ENCODE assay signal across 29 cellular contexts in the genomic region with DNA sequence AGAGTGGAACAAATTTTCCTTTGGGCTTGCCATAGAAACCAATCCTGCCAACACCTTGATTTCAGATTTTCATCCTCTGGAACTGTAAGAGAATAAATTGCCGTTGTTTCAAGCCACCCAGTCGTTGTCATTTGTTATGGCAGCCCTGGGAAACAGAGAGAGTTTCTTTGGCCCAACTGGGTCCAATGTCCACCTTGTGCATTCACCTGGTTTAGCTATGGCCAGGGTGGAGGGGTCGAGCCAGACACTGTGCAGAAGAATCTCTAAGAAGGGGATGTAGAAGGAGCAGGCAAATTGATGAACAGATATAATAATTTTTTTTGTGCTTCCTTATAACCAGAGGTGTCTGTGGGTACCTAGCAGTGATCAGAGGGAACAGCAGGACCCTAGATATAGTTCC. TPM values are rescaled to one million over a fixed set of nuclear protein-coding genes. Genes with fewer than 3 reads are reported as not detected.
"Had no signal": no experiment of that assay in that cellular context is flagged by ENCODE, and none has a peak within 500 bp of the region (broad histone marks: within the 10 kb centered on the region; RNA-seq: fewer than 3 reads in every experiment).

No MANE protein-coding gene starts in this region.

- H3K27ac Mint-ChIP-seq: stimulated activated effector memory CD8-positive, alpha-beta T cell treated with anti-CD3 and anti-CD28 coated beads, Interleukin-12 subunit alpha, Interleukin-12 subunit beta, amount 100 ng/mL, for 72 hours; stimulated activated memory B cell treated with anti-CD40 and anti-IgM and Interleukin-4, amounts not matched to agents 10 μg/mL and 1 μg/mL and 100 μg/mL, for 72 hours; stimulated activated naive CD8-positive, alpha-beta T cell treated with anti-CD3 and anti-CD28 coated beads, Interleukin-15, amount 100 ng/mL, for 72 hours; stimulated activated naive CD8-positive, alpha-beta T cell treated with anti-CD3 and anti-CD28 coated beads, Interleukin-15, Interleukin-2, amounts not matched to agents 100 ng/mL and 50 ng/mL, for 24 hours; type B pancreatic cell had no signal

- H3K4me1 Mint-ChIP-seq: stimulated activated effector memory CD8-positive, alpha-beta T cell treated with anti-CD3 and anti-CD28 coated beads, Interleukin-12 subunit alpha, Interleukin-12 subunit beta, amount 100 ng/mL, for 72 hours; stimulated activated memory B cell treated with anti-CD40 and anti-IgM and Interleukin-4, amounts not matched to agents 10 μg/mL and 1 μg/mL and 100 μg/mL, for 72 hours; stimulated activated naive B cell treated with anti-CD40 and anti-IgM and Interleukin-4, amounts not matched to agents 10 μg/mL and 1 μg/mL and 100 μg/mL, for 72 hours; stimulated activated naive CD8-positive, alpha-beta T cell treated with anti-CD3 and anti-CD28 coated beads, Interleukin-15, amount 100 ng/mL, for 72 hours had no signal

- ATAC-seq: stimulated activated effector memory CD8-positive, alpha-beta T cell treated with anti-CD3 and anti-CD28 coated beads, Interleukin-12 subunit alpha, Interleukin-12 subunit beta, amount 100 ng/mL, for 72 hours; stimulated activated memory B cell treated with anti-CD40 and anti-IgM and Interleukin-4, amounts not matched to agents 10 μg/mL and 1 μg/mL and 100 μg/mL, for 72 hours; stimulated activated naive B cell treated with anti-CD40 and anti-IgM and Interleukin-4, amounts not matched to agents 10 μg/mL and 1 μg/mL and 100 μg/mL, for 72 hours; stimulated activated naive CD8-positive, alpha-beta T cell treated with anti-CD3 and anti-CD28 coated beads, Interleukin-15, amount 100 ng/mL, for 72 hours; stimulated activated naive CD8-positive, alpha-beta T cell treated with anti-CD3 and anti-CD28 coated beads, Interleukin-15, Interleukin-2, amounts not matched to agents 100 U/mL and 50 U/mL, for 24 hours had no signal

- FAIRE-seq: urothelium cell line had no signal

- DNase-seq: stimulated activated CD4-positive, alpha-beta T cell treated with anti-CD3 and anti-CD28 coated beads, Interleukin-2, amount 100 ng/mL, for 48 hours; stimulated activated CD4-positive, alpha-beta T cell treated with anti-CD3 and anti-CD28 coated beads, Interleukin-4, amount 100 ng/mL, for 1 hour; stimulated activated CD4-positive, alpha-beta T cell treated with anti-CD3 and anti-CD28 coated beads, Interleukin-4, amount 100 ng/mL, for 24 hours; stimulated activated CD4-positive, alpha-beta T cell treated with anti-CD3 and anti-CD28 coated beads, Interleukin-4, amount 100 ng/mL, for 4 hours; stimulated activated CD8-positive, alpha-beta memory T cell treated with anti-CD3 and anti-CD28 coated beads, Interleukin-4, amount 100 ng/mL, for 48 hours; stimulated activated naive B cell treated with anti-CD40 and anti-IgM and Interleukin-4, amounts not matched to agents 10 μg/mL and 1 μg/mL and 100 μg/mL, for 72 hours; stimulated activated naive CD4-positive, alpha-beta T cell; stimulated activated naive CD4-positive, alpha-beta T cell treated with Interleukin-2 at 50 U/mL for 16 hours; stimulated activated naive CD8-positive, alpha-beta T cell treated with anti-CD3 and anti-CD28 coated beads, Interleukin-15, amount 100 ng/mL, for 72 hours; stimulated activated naive CD8-positive, alpha-beta T cell treated with anti-CD3 and anti-CD28 coated beads, Interleukin-15, Interleukin-2, amounts not matched to agents 100 U/mL and 50 U/mL, for 24 hours; stomach; testis; thyroid gland; tibial artery; transverse colon; trophoblast cell; upper lobe of left lung; upper lobe of right lung had no signal

- H3K4me3 ChIP-seq: stomach, suprapubic skin, testis, thoracic aorta, thyroid gland, tibial artery, tibial nerve, transverse colon, upper lobe of left lung, upper lobe of right lung, vagina had no signal

- H3K4me1 ChIP-seq: stomach, suprapubic skin, testis, thyroid gland, tibial artery, tibial nerve, transverse colon, upper lobe of left lung, upper lobe of right lung, vagina had no signal

- H3K9me3 Mint-ChIP-seq: stimulated activated naive CD8-positive, alpha-beta T cell treated with anti-CD3 and anti-CD28 coated beads, Interleukin-15, Interleukin-2, amounts not matched to agents 100 ng/mL and 50 ng/mL, for 24 hours; type B pancreatic cell had no signal

- H3K4me3 Mint-ChIP-seq: stimulated activated effector memory CD8-positive, alpha-beta T cell treated with anti-CD3 and anti-CD28 coated beads, Interleukin-12 subunit alpha, Interleukin-12 subunit beta, amount 100 ng/mL, for 72 hours; stimulated activated memory B cell treated with anti-CD40 and anti-IgM and Interleukin-4, amounts not matched to agents 10 μg/mL and 1 μg/mL and 100 μg/mL, for 72 hours; stimulated activated naive B cell treated with anti-CD40 and anti-IgM and Interleukin-4, amounts not matched to agents 10 μg/mL and 1 μg/mL and 100 μg/mL, for 72 hours; stimulated activated naive CD8-positive, alpha-beta T cell treated with anti-CD3 and anti-CD28 coated beads, Interleukin-15, amount 100 ng/mL, for 72 hours; stimulated activated naive CD8-positive, alpha-beta T cell treated with anti-CD3 and anti-CD28 coated beads, Interleukin-15, Interleukin-2, amounts not matched to agents 100 ng/mL and 50 ng/mL, for 24 hours; type B pancreatic cell had no signal

- H3K27me3 ChIP-seq: stomach, testis, thyroid gland, tibial artery, tibial nerve, transverse colon, upper lobe of left lung, upper lobe of right lung, vagina had no signal

- H3K36me3 Mint-ChIP-seq: stimulated activated effector memory CD8-positive, alpha-beta T cell treated with anti-CD3 and anti-CD28 coated beads, Interleukin-12 subunit alpha, Interleukin-12 subunit beta, amount 100 ng/mL, for 72 hours; stimulated activated memory B cell treated with anti-CD40 and anti-IgM and Interleukin-4, amounts not matched to agents 10 μg/mL and 1 μg/mL and 100 μg/mL, for 72 hours; stimulated activated naive B cell treated with anti-CD40 and anti-IgM and Interleukin-4, amounts not matched to agents 10 μg/mL and 1 μg/mL and 100 μg/mL, for 72 hours; type B pancreatic cell had no signal

- H3K9me3 ChIP-seq: suprapubic skin, testis, thyroid gland, upper lobe of right lung, vagina had no signal

- H3K36me3 ChIP-seq: stomach, suprapubic skin, thoracic aorta, thyroid gland, tibial artery, tibial nerve, transverse colon, upper lobe of left lung, upper lobe of right lung, vagina had no signal

- H3K27ac ChIP-seq: stomach, suprapubic skin, testis, thoracic aorta, thyroid gland, tibial artery, tibial nerve, transverse colon, upper lobe of left lung, upper lobe of right lung, vagina had no signal

RNA-seq across cellular contexts. Expression of a gene that starts 9.8 kb away (rescaled TPM):
- total RNA-seq: thoracic aorta, thyroid gland, tibial nerve, transverse colon, ureter, vagina had no signal
- polyA plus RNA-seq: stomach, urinary bladder had no signal
